In the genomic region with DNA sequence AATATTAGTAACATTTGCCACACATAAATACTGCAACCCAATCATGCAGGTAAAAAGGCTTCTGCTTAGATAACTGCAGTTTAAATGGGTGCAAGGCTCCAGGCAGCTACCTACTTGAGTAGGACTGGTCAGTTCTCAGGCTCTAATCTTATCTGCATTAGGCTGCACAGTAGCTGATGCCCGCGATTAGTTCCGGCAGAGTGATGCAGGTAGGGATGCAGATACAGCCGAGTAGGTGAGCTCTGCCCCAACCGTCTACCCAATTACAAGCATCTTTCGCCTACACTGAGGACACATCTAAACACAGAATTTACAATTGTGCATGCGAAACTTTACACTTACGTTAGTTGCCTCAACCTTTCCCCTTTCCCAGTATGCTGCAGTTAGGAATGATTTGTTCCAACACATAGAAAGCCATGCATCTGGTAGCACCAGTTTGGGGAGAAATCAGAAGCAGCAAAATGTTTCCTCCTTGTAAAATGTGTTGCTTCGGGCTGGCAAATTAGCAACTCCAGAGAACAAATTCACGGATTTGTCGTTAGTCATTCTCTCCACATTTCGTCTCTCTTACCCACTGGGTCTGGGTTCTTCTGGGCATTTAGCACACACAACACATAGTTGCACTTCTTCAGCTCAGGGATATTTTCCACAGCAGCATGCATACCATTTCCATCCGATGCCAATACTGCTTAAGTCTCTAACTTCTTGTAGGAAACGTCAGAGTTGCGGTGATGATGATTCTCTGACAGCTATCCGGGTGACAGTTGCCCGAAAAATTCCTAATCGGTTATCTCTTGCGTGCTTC, we compare ENCODE assay signal across 8 cellular contexts. TPM values are rescaled to one million over a fixed set of nuclear protein-coding genes. Genes with fewer than 3 reads are reported as not detected.
DNase-seq lines count a peak whose midpoint lies in the region; ATAC-seq and TF ChIP-seq lines count a peak whose summit lies in the region.

No MANE protein-coding gene starts in this region.

- intact Hi-C loops in mammary epithelial cell (cut with micrococcal nuclease) (loop anchor here (10.0 kb wide), 2 partner anchors 115 to 185 kb away; no protein-coding TSS in a partner anchor), vagina (cut with DNase I) (no loop called here)

- CTCF ChIA-PET in activated CD4-positive, alpha-beta T cell treated with anti-CD3 and anti-CD28 coated beads, Interleukin-2, amount 10 ng/mL, durations not matched to agents 7 days and 5 days (lab: Charles Lee), result interaction anchor here (0.9 kb wide), 1 partner anchor 12 kb away, joined by 4 read pairs; no protein-coding TSS in a partner anchor
- CTCF ChIA-PET in mammary epithelial cell (lab: Charles Lee; ENCODE audit: low non-redundant PET), result no interaction called here

- H3K79me2 ChIP-seq in mammary epithelial cell (ENCODE audit: insufficient read depth, low read length), result no peaks in the 10 kb centered on the region

- H4K20me1 ChIP-seq in mammary epithelial cell (ENCODE audit: insufficient read depth, low read length), result no peaks in the 10 kb centered on the region

- H3K9ac ChIP-seq in mammary epithelial cell (ENCODE audit: insufficient read depth, low read length), result peak overlapping the region; percentile 30

- dilution Hi-C loops in mammary epithelial cell (cut with HindIII; ENCODE audit: low sequenced_read_pairs), result no loop called here

- peak; percentile 10 for ATAC-seq in HG03439 (IDR thresholded peaks at IDR 0.05; ENCODE audit: unreplicated experiment)
- ATAC-seq in GM18873 (IDR thresholded peaks at IDR 0.05; ENCODE audit: low FRiP score, unreplicated experiment), result no peak

- no peaks in the 10 kb centered on the region for H3K9me3 Mint-ChIP-seq in activated CD4-positive, alpha-beta T cell treated with anti-CD3 and anti-CD28 coated beads, Interleukin-2, amount 10 ng/mL, durations not matched to agents 7 days and 5 days

- TF ChIP-seq POLR2A in vagina (IDR thresholded peaks at IDR 0.05), result no peak

- H3K36me3 Mint-ChIP-seq in activated CD4-positive, alpha-beta T cell treated with anti-CD3 and anti-CD28 coated beads, Interleukin-2, amount 10 ng/mL, durations not matched to agents 7 days and 5 days (ENCODE audit: low read depth), result no peaks in the 10 kb centered on the region

- TF ChIP-seq CTCF in mammary epithelial cell (conservative IDR thresholded peaks at IDR 0.05 in 1 of 2, IDR thresholded peaks at IDR 0.05 in 1 of 2; ENCODE audit: extremely low read depth in 1 of 2, insufficient read depth in 1 of 2, low read depth in 1 of 2, low read length in 2 of 2) (no peak), vagina (IDR thresholded peaks at IDR 0.05) (no peak)

- H3K4me1 ChIP-seq in mammary epithelial cell (ENCODE audit: insufficient read depth, low read length), result peaks cover 8% of the 10 kb centered on the region
- H3K4me1 ChIP-seq in vagina, result peaks cover 14% of the 10 kb centered on the region

- H2AFZ ChIP-seq in mammary epithelial cell (ENCODE audit: low read depth, low read length), result peak overlapping the region; percentile 98

- in situ Hi-C loops in mammary epithelial cell (cut with MboI; ENCODE audit: low sequenced_read_pairs in 2 of 2), result loop anchor here in 1 of 2 donors (10.0 to 25.0 kb wide), 3 partner anchors 155 to 1567 kb away; no protein-coding TSS in a partner anchor

- 0% methylated on average over 16 of the region's 19 CpGs for WGBS in mammary epithelial cell (ENCODE audit: low coverage, missing lambda C conversion rate)

- H3K4me3 Mint-ChIP-seq in activated CD4-positive, alpha-beta T cell treated with anti-CD3 and anti-CD28 coated beads, Interleukin-2, amount 10 ng/mL, durations not matched to agents 7 days and 5 days, result no peak overlapping the region

- peak overlapping the region; percentile 94 for H3K4me2 ChIP-seq in mammary epithelial cell (ENCODE audit: insufficient read depth, low read depth, low read length)

- peaks cover 8% of the 10 kb centered on the region for H3K4me1 Mint-ChIP-seq in activated CD4-positive, alpha-beta T cell treated with anti-CD3 and anti-CD28 coated beads, Interleukin-2, amount 10 ng/mL, durations not matched to agents 7 days and 5 days

- DNase-seq in activated CD4-positive, alpha-beta T cell treated with anti-CD3 and anti-CD28 coated beads for 48 hours, result peak; percentile 3
- no peak for DNase-seq in activated CD4-positive, alpha-beta T cell treated with anti-CD3 and anti-CD28 coated beads, Interleukin-2, amount 10 ng/mL, durations not matched to agents 7 days and 5 days
- DNase-seq in mammary epithelial cell, result no peak
- no peak for DNase-seq in vagina (ENCODE audit: extremely low spot score in 2 of 2)
- DNase-seq in HuH-7.5 (ENCODE audit: low spot score), result no peak

- H3K9me3 ChIP-seq in mammary epithelial cell (replicated peaks; ENCODE audit: insufficient read depth, low read length) (no peaks in the 10 kb centered on the region), vagina (no peaks in the 10 kb centered on the region)

- H3K27me3 Mint-ChIP-seq in activated CD4-positive, alpha-beta T cell treated with anti-CD3 and anti-CD28 coated beads, Interleukin-2, amount 10 ng/mL, durations not matched to agents 7 days and 5 days, result peaks cover 31% of the 10 kb centered on the region

- POLR2A ChIA-PET in activated CD4-positive, alpha-beta T cell treated with anti-CD3 and anti-CD28 coated beads, Interleukin-2, amount 10 ng/mL, durations not matched to agents 7 days and 5 days (lab: Charles Lee), result no interaction called here

- peaks cover 4% of the 10 kb centered on the region for H3K27me3 ChIP-seq in mammary epithelial cell (ENCODE audit: insufficient read depth, low read length)
- no peaks in the 10 kb centered on the region for H3K27me3 ChIP-seq in layer of hippocampus (ENCODE audit: control insufficient read depth, insufficient read depth, low read length)
- H3K27me3 ChIP-seq in vagina, result no peaks in the 10 kb centered on the region

- H3K27ac ChIP-seq in mammary epithelial cell (ENCODE audit: insufficient read depth, low read depth, low read length), result no peak overlapping the region
- H3K27ac ChIP-seq in layer of hippocampus (ENCODE audit: low read depth, low read length), result peak overlapping the region; percentile 78
- H3K27ac ChIP-seq in vagina, result peak overlapping the region; percentile 60

- peak overlapping the region; percentile 63 to 94 (median 82) for H3K4me3 ChIP-seq in mammary epithelial cell (replicated peaks in 1 of 3; ENCODE audit: insufficient read depth in 1 of 3, low read depth in 2 of 3, low read length in 3 of 3)
- peak overlapping the region; percentile 68 for H3K4me3 ChIP-seq in vagina

- BruUV-seq in mammary epithelial cell (replicated peaks; lab: Mats Ljungman, UMichigan), result TSS peak; percentile 59

- H3K27ac Mint-ChIP-seq in activated CD4-positive, alpha-beta T cell treated with anti-CD3 and anti-CD28 coated beads, Interleukin-2, amount 10 ng/mL, durations not matched to agents 7 days and 5 days, result no peak overlapping the region

- H3K36me3 ChIP-seq in mammary epithelial cell (ENCODE audit: insufficient read depth, low read length), result no peaks in the 10 kb centered on the region
- no peaks in the 10 kb centered on the region for H3K36me3 ChIP-seq in vagina

RNA-seq across cellular contexts. Expression of a gene that starts 0.5 kb away (rescaled TPM):
- under 1 TPM; 0.25 to 0.30 TPM for total RNA-seq in activated CD4-positive, alpha-beta T cell treated with anti-CD3 and anti-CD28 coated beads, Interleukin-2, amount 10 ng/mL, durations not matched to agents 7 days and 5 days
- total RNA-seq in mammary epithelial cell (1 to 10 TPM in 1 of 2 donors, under 1 TPM in 1; 0.28 to 3.0 TPM), vagina (3.7 TPM)
- 0.26 TPM for polyA plus RNA-seq in mammary epithelial cell
- polyA minus RNA-seq in mammary epithelial cell, result 3.3 TPM
